In the genomic region with DNA sequence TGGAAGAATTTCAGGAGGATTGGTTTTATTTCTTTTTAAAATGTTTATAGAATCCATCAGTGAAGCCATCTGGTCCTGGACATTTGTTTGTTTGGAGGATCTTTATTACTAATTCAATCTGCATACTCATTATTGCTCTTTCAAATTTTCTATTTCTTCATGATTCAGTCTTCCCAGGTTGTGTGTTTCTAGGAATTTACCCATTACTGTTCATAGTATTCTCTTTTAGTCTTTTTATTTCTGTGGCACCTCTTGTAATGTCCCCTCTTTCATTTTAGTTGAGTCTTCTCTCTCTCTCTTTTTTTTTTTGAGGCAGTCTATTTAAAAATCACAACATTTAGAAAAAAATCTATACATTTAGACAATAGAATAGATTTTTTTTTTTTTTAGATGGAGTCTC, we compare ENCODE assay signal across 25 cellular contexts. TPM values are rescaled to one million over a fixed set of nuclear protein-coding genes. Genes with fewer than 3 reads are reported as not detected.
DNase-seq lines count a peak whose midpoint lies in the region; ATAC-seq, FAIRE-seq and TF ChIP-seq lines count a peak whose summit lies in the region.
"Had no signal": no experiment of that assay in that cellular context is flagged by ENCODE, and none has a peak within 500 bp of the region (broad histone marks: within the 10 kb centered on the region; RNA-seq: fewer than 3 reads in every experiment).

No MANE protein-coding gene starts in this region.

- ATAC-seq in RWPE2 (ENCODE audit: low read depth) = no peak
- no peak for ATAC-seq in activated naive CD8-positive, alpha-beta T cell treated with anti-CD3 and anti-CD28 coated beads, Interleukin-2, amount 50 U/mL, for 24 hours
- ATAC-seq in stimulated activated naive CD8-positive, alpha-beta T cell treated with anti-CD3 and anti-CD28 coated beads, Interleukin-15, amount 100 ng/mL, for 72 hours = no peak
- ATAC-seq in stimulated activated naive B cell treated with anti-CD40 and anti-IgM and Interleukin-4, amounts not matched to agents 10 μg/mL and 1 μg/mL and 100 μg/mL, for 72 hours (replicated peaks) = no peak
- ATAC-seq: heart right ventricle, left lung, Panc1, psoas muscle had no signal

- H3K4me3 Mint-ChIP-seq in activated naive CD4-positive, alpha-beta T cell treated with anti-CD3 and anti-CD28 coated beads, Interleukin-2, amount 10 ng/mL, durations not matched to agents 7 days and 5 days = peak overlapping the region; percentile 2
- peak overlapping the region; percentile 9 for H3K4me3 Mint-ChIP-seq in activated naive CD8-positive, alpha-beta T cell treated with anti-CD3 and anti-CD28 coated beads, Interleukin-2, amount 50 U/mL, for 24 hours
- H3K4me3 Mint-ChIP-seq in stimulated activated naive CD8-positive, alpha-beta T cell treated with anti-CD3 and anti-CD28 coated beads, Interleukin-15, amount 100 ng/mL, for 72 hours = peak overlapping the region; percentile 11 to 65
- no peak overlapping the region for H3K4me3 Mint-ChIP-seq in stimulated activated naive B cell treated with anti-CD40 and anti-IgM and Interleukin-4, amounts not matched to agents 10 μg/mL and 1 μg/mL and 100 μg/mL, for 72 hours

- H3K27ac ChIP-seq in RWPE2 (ENCODE audit: poor library complexity, severe bottlenecking) = peak overlapping the region; percentile 42
- H3K27ac ChIP-seq: breast epithelium, heart right ventricle, psoas muscle, SJSA1, transverse colon had no signal

- peak overlapping the region; percentile 93 for H3K27ac Mint-ChIP-seq in activated naive CD4-positive, alpha-beta T cell treated with anti-CD3 and anti-CD28 coated beads, Interleukin-2, amount 10 ng/mL, durations not matched to agents 7 days and 5 days
- H3K27ac Mint-ChIP-seq in activated naive CD8-positive, alpha-beta T cell treated with anti-CD3 and anti-CD28 coated beads, Interleukin-2, amount 50 U/mL, for 24 hours = peak overlapping the region; percentile 76
- H3K27ac Mint-ChIP-seq in stimulated activated naive CD8-positive, alpha-beta T cell treated with anti-CD3 and anti-CD28 coated beads, Interleukin-15, amount 100 ng/mL, for 72 hours = no peak overlapping the region
- H3K27ac Mint-ChIP-seq in stimulated activated naive B cell treated with anti-CD40 and anti-IgM and Interleukin-4, amounts not matched to agents 10 μg/mL and 1 μg/mL and 100 μg/mL, for 72 hours = no peak overlapping the region

- H3K27me3 ChIP-seq in RWPE2 (ENCODE audit: insufficient read depth, poor library complexity, severe bottlenecking) = no peaks in the 10 kb centered on the region
- H3K27me3 ChIP-seq: breast epithelium, left lung, transverse colon had no signal

- no peak for DNase-seq in activated naive CD4-positive, alpha-beta T cell treated with anti-CD3 and anti-CD28 coated beads, Interleukin-2, amount 10 ng/mL, durations not matched to agents 7 days and 5 days
- no peak for DNase-seq in activated naive CD4-positive, alpha-beta T cell treated with Interleukin-2 at 50 U/mL for 16 hours
- DNase-seq in RWPE2 (ENCODE audit: low spot score) = no peak
- DNase-seq in activated naive CD8-positive, alpha-beta T cell treated with anti-CD3 and anti-CD28 coated beads, Interleukin-2, amount 50 U/mL, for 24 hours = no peak
- DNase-seq in stimulated activated naive CD8-positive, alpha-beta T cell treated with anti-CD3 and anti-CD28 coated beads, Interleukin-15, amount 100 ng/mL, for 72 hours = no peak
- DNase-seq in stimulated activated naive B cell treated with anti-CD40 and anti-IgM and Interleukin-4, amounts not matched to agents 10 μg/mL and 1 μg/mL and 100 μg/mL, for 72 hours = no peak
- DNase-seq in GM12892 (ENCODE audit: insufficient read length) = no peak
- DNase-seq: cortex of kidney; DND-41; H7; heart right ventricle; KG1; left lung; midbrain; NCI-H1930; NCI-H2227 treated with DMSO at 0.1 percent for 48 hours; NCI-H82; psoas muscle; stimulated activated CD4-positive, alpha-beta T cell treated with anti-CD3 and anti-CD28 coated beads, Interleukin-1b, Interleukin-23, amount 100 ng/mL, for 48 hours; stimulated activated naive CD4-positive, alpha-beta T cell treated with Interleukin-2 at 50 U/mL for 16 hours; T-helper 9 cell; transverse colon had no signal

- H3K27me3 Mint-ChIP-seq in activated naive CD4-positive, alpha-beta T cell treated with anti-CD3 and anti-CD28 coated beads, Interleukin-2, amount 10 ng/mL, durations not matched to agents 7 days and 5 days = no peaks in the 10 kb centered on the region
- no peaks in the 10 kb centered on the region for H3K27me3 Mint-ChIP-seq in activated naive CD8-positive, alpha-beta T cell treated with anti-CD3 and anti-CD28 coated beads, Interleukin-2, amount 50 U/mL, for 24 hours
- H3K27me3 Mint-ChIP-seq in stimulated activated naive CD8-positive, alpha-beta T cell treated with anti-CD3 and anti-CD28 coated beads, Interleukin-15, amount 100 ng/mL, for 72 hours = no peaks in the 10 kb centered on the region
- no peaks in the 10 kb centered on the region for H3K27me3 Mint-ChIP-seq in stimulated activated naive B cell treated with anti-CD40 and anti-IgM and Interleukin-4, amounts not matched to agents 10 μg/mL and 1 μg/mL and 100 μg/mL, for 72 hours

- peaks cover 5% of the 10 kb centered on the region for H3K4me1 ChIP-seq in RWPE2 (ENCODE audit: insufficient read depth, poor library complexity, severe bottlenecking)
- H3K4me1 ChIP-seq: breast epithelium, psoas muscle, SJSA1 had no signal

- peaks cover 14% of the 10 kb centered on the region for H3K9me3 ChIP-seq in RWPE2 (ENCODE audit: severe bottlenecking)
- H3K9me3 ChIP-seq: psoas muscle had no signal

- H3K4me3 ChIP-seq in RWPE2 (ENCODE audit: severe bottlenecking) = no peak overlapping the region
- H3K4me3 ChIP-seq: breast epithelium, heart right ventricle, left lung, psoas muscle, SJSA1, transverse colon had no signal

- TF ChIP-seq POLR2A in GM12892 (IDR thresholded peaks at IDR 0.05; ENCODE audit: low read depth, low read length) = no peak

- peaks cover 74% of the 10 kb centered on the region for H3K4me1 Mint-ChIP-seq in activated naive CD4-positive, alpha-beta T cell treated with anti-CD3 and anti-CD28 coated beads, Interleukin-2, amount 10 ng/mL, durations not matched to agents 7 days and 5 days
- H3K4me1 Mint-ChIP-seq in activated naive CD8-positive, alpha-beta T cell treated with anti-CD3 and anti-CD28 coated beads, Interleukin-2, amount 50 U/mL, for 24 hours = peaks cover 68% of the 10 kb centered on the region
- peaks cover 74% of the 10 kb centered on the region for H3K4me1 Mint-ChIP-seq in stimulated activated naive CD8-positive, alpha-beta T cell treated with anti-CD3 and anti-CD28 coated beads, Interleukin-15, amount 100 ng/mL, for 72 hours
- peaks cover 30 to 57% of the 10 kb centered on the region in 2 donors for H3K4me1 Mint-ChIP-seq in stimulated activated naive B cell treated with anti-CD40 and anti-IgM and Interleukin-4, amounts not matched to agents 10 μg/mL and 1 μg/mL and 100 μg/mL, for 72 hours

- FAIRE-seq in GM12892 (lab: Jason Lieb, UNC) = no peak

- H3K36me3 Mint-ChIP-seq in activated naive CD4-positive, alpha-beta T cell treated with anti-CD3 and anti-CD28 coated beads, Interleukin-2, amount 10 ng/mL, durations not matched to agents 7 days and 5 days = peaks cover 82% of the 10 kb centered on the region
- H3K36me3 Mint-ChIP-seq in activated naive CD8-positive, alpha-beta T cell treated with anti-CD3 and anti-CD28 coated beads, Interleukin-2, amount 50 U/mL, for 24 hours (ENCODE audit: low read depth) = peaks cover 67% of the 10 kb centered on the region
- H3K36me3 Mint-ChIP-seq in stimulated activated naive B cell treated with anti-CD40 and anti-IgM and Interleukin-4, amounts not matched to agents 10 μg/mL and 1 μg/mL and 100 μg/mL, for 72 hours = peaks cover 45 to 54% of the 10 kb centered on the region in 2 donors

- H3K9me3 Mint-ChIP-seq in activated naive CD4-positive, alpha-beta T cell treated with anti-CD3 and anti-CD28 coated beads, Interleukin-2, amount 10 ng/mL, durations not matched to agents 7 days and 5 days = peaks cover 26% of the 10 kb centered on the region
- peaks cover 21% of the 10 kb centered on the region for H3K9me3 Mint-ChIP-seq in activated naive CD8-positive, alpha-beta T cell treated with anti-CD3 and anti-CD28 coated beads, Interleukin-2, amount 50 U/mL, for 24 hours
- H3K9me3 Mint-ChIP-seq in stimulated activated naive CD8-positive, alpha-beta T cell treated with anti-CD3 and anti-CD28 coated beads, Interleukin-15, amount 100 ng/mL, for 72 hours = peaks cover 16 to 22% of the 10 kb centered on the region in 2 donors
- peaks cover 0 to 1% of the 10 kb centered on the region in 2 donors for H3K9me3 Mint-ChIP-seq in stimulated activated naive B cell treated with anti-CD40 and anti-IgM and Interleukin-4, amounts not matched to agents 10 μg/mL and 1 μg/mL and 100 μg/mL, for 72 hours

- CTCF ChIA-PET in activated naive CD4-positive, alpha-beta T cell treated with anti-CD3 and anti-CD28 coated beads, Interleukin-2, amount 10 ng/mL, durations not matched to agents 7 days and 5 days (lab: Charles Lee) = interaction anchor here (1.5 to 2.2 kb wide), 2 partner anchors 12 to 22 kb away, joined by 4 to 6 read pairs; no protein-coding TSS in a partner anchor

- no peaks in the 10 kb centered on the region for H3K36me3 ChIP-seq in RWPE2 (ENCODE audit: low read depth)
- H3K36me3 ChIP-seq: breast epithelium, SJSA1, transverse colon had no signal

- no peak for TF ChIP-seq CTCF in RWPE2 (IDR thresholded peaks at IDR 0.05; ENCODE audit: poor library complexity, severe bottlenecking)

RNA-seq across cellular contexts. Expression of gene FGD3, which starts 32.3 kb away (rescaled TPM):
- 6.6 TPM for polyA plus RNA-seq in GM12892 (2012; ENCODE audit: missing spikeins)

Comparison
In these comparisons a context has a peak if more than half of its experiments do, and no peak if none do; other contexts are left out.
1. H3K27ac Mint-ChIP-seq: peak in activated naive CD4-positive, alpha-beta T cell treated with anti-CD3 and anti-CD28 coated beads, Interleukin-2, amount 10 ng/mL, durations not matched to agents 7 days and 5 days (single experiment) and activated naive CD8-positive, alpha-beta T cell treated with anti-CD3 and anti-CD28 coated beads, Interleukin-2, amount 50 U/mL, for 24 hours (single experiment); none in stimulated activated naive CD8-positive, alpha-beta T cell treated with anti-CD3 and anti-CD28 coated beads, Interleukin-15, amount 100 ng/mL, for 72 hours (0 of 2) and stimulated activated naive B cell treated with anti-CD40 and anti-IgM and Interleukin-4, amounts not matched to agents 10 μg/mL and 1 μg/mL and 100 μg/mL, for 72 hours (single experiment).
2. H3K4me3 Mint-ChIP-seq: peak in activated naive CD4-positive, alpha-beta T cell treated with anti-CD3 and anti-CD28 coated beads, Interleukin-2, amount 10 ng/mL, durations not matched to agents 7 days and 5 days (single experiment), activated naive CD8-positive, alpha-beta T cell treated with anti-CD3 and anti-CD28 coated beads, Interleukin-2, amount 50 U/mL, for 24 hours (single experiment) and stimulated activated naive CD8-positive, alpha-beta T cell treated with anti-CD3 and anti-CD28 coated beads, Interleukin-15, amount 100 ng/mL, for 72 hours (2 of 2); none in stimulated activated naive B cell treated with anti-CD40 and anti-IgM and Interleukin-4, amounts not matched to agents 10 μg/mL and 1 μg/mL and 100 μg/mL, for 72 hours (0 of 2).